ENCODE assay signal across 9 cellular contexts in the genomic region with DNA sequence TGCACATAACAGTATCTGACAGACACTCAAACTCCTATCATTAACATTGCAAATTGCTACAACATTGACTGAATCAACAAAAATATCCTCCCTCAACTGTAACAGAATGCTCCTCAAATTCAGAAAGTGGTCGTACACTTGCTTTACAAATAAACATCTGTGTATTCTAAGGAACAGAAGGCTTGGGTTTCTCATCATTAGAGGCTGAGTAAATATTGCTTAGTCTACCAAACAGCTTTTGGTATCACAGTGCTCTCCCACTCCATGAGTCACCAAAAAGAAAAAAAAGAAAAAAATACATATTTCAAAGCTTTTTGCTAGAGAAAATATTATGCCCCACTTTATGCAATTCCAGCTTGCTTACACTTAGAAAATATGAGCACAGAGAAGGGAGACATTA. TPM values are rescaled to one million over a fixed set of nuclear protein-coding genes. Genes with fewer than 3 reads are reported as not detected.
A peak's percentile ranks its signal among the peaks of the same experiment; 100 is the strongest.
DNase-seq lines count a peak whose midpoint lies in the region; ATAC-seq and TF ChIP-seq lines count a peak whose summit lies in the region.
"Had no signal": no experiment of that assay in that cellular context is flagged by ENCODE, and none has a peak within 500 bp of the region (broad histone marks: within the 10 kb centered on the region; RNA-seq: fewer than 3 reads in every experiment).

No MANE protein-coding gene starts in this region.

- H3K4me3 ChIP-seq in left ventricle myocardium inferior (no peak overlapping the region), right atrium auricular region (no peak overlapping the region), aorta (ENCODE audit: low read length in 2 of 2) (peak overlapping the region in 1 of 2 donors; percentile 14), dorsolateral prefrontal cortex (peak overlapping the region in 1 of 59 donors; percentile 3), thyroid gland (replicated peaks in 1 of 3) (no peak overlapping the region)

- H3K27ac ChIP-seq in left ventricle myocardium inferior (replicated peaks): peak overlapping the region; percentile 5
- H3K27ac ChIP-seq in right atrium auricular region: no peak overlapping the region
- no peak overlapping the region for H3K27ac ChIP-seq in aorta (ENCODE audit: low read depth in 1 of 2, low read length in 2 of 2)
- H3K27ac ChIP-seq in dorsolateral prefrontal cortex: no peak overlapping the region
- no peak overlapping the region for H3K27ac ChIP-seq in thyroid gland

- DNase-seq in left ventricle myocardium inferior (no peak), right atrium auricular region (ENCODE audit: low spot score) (no peak), amniotic epithelial cell (ENCODE audit: low read depth) (peak; percentile 85), iris pigment epithelial cell (ENCODE audit: low read depth) (peak; percentile 70), aorta (no peak), dorsolateral prefrontal cortex (no peak), thyroid gland (no peak)
- DNase-seq: hippocampal formation had no signal

- TF ChIP-seq POLR2A in thyroid gland (IDR thresholded peaks at IDR 0.05): no peak

- 5 to 6% methylated on average over 1 of the region's 1 CpG for WGBS in aorta, 2 donors
- 67 to 82% methylated on average over 1 of the region's 1 CpG for WGBS in thyroid gland, 2 donors

- peak; percentile 56 for ATAC-seq in aorta (ENCODE audit: low FRiP score)
- ATAC-seq in GM21825 (IDR thresholded peaks at IDR 0.05; ENCODE audit: unreplicated experiment): no peak

- H3K4me1 ChIP-seq in left ventricle myocardium inferior: peaks cover 100% of the 10 kb centered on the region
- H3K4me1 ChIP-seq in right atrium auricular region: peaks cover 0 to 98% of the 10 kb centered on the region in 2 donors
- H3K4me1 ChIP-seq in aorta (ENCODE audit: control insufficient read depth in 1 of 2, insufficient read depth in 2 of 2, low read length in 2 of 2): peaks cover 15 to 25% of the 10 kb centered on the region in 2 donors
- H3K4me1 ChIP-seq in thyroid gland: peaks cover 58 to 61% of the 10 kb centered on the region in 2 donors

- no peaks in the 10 kb centered on the region for H3K9me3 ChIP-seq in left ventricle myocardium inferior (replicated peaks)
- H3K9me3 ChIP-seq in right atrium auricular region: no peaks in the 10 kb centered on the region
- no peaks in the 10 kb centered on the region for H3K9me3 ChIP-seq in aorta (ENCODE audit: control insufficient read depth, low read length)
- H3K9me3 ChIP-seq in thyroid gland: no peaks in the 10 kb centered on the region

- intact Hi-C loops in left ventricle myocardium inferior (cut with micrococcal nuclease): no loop called here
- intact Hi-C loops in aorta (cut with DNase I): no loop called here
- intact Hi-C loops in dorsolateral prefrontal cortex (cut with DNase I): no loop called here
- intact Hi-C loops in thyroid gland (cut with DNase I): no loop called here

- H3K27me3 ChIP-seq in left ventricle myocardium inferior (ENCODE audit: low read depth) (no peaks in the 10 kb centered on the region), right atrium auricular region (no peaks in the 10 kb centered on the region), aorta (ENCODE audit: control insufficient read depth in 1 of 2, insufficient read depth in 2 of 2, low read length in 1 of 2) (no peaks in the 10 kb centered on the region), dorsolateral prefrontal cortex (no peaks in the 10 kb centered on the region), thyroid gland (no peaks in the 10 kb centered on the region)

- H3K36me3 ChIP-seq in left ventricle myocardium inferior: no peaks in the 10 kb centered on the region
- H3K36me3 ChIP-seq in right atrium auricular region: no peaks in the 10 kb centered on the region
- H3K36me3 ChIP-seq in aorta (ENCODE audit: control insufficient read depth in 1 of 2, insufficient read depth in 2 of 2, low read length in 1 of 2): no peaks in the 10 kb centered on the region
- no peaks in the 10 kb centered on the region for H3K36me3 ChIP-seq in thyroid gland

- no peak for TF ChIP-seq CTCF in left ventricle myocardium inferior (IDR thresholded peaks at IDR 0.05; ENCODE audit: borderline replicate concordance)
- TF ChIP-seq CTCF in right atrium auricular region (IDR thresholded peaks at IDR 0.05): no peak
- no peak for TF ChIP-seq CTCF in dorsolateral prefrontal cortex (IDR thresholded peaks at IDR 0.05 in 54 of 56, conservative IDR thresholded peaks at IDR 0.05 in 2 of 56; ENCODE audit: low read depth in 1 of 56, partially characterized antibody in 56 of 56)
- TF ChIP-seq CTCF in thyroid gland (IDR thresholded peaks at IDR 0.05): no peak

RNA-seq across cellular contexts. Expression of a gene that starts 23.9 kb away (rescaled TPM):
- 91.9 TPM for total RNA-seq in left ventricle myocardium inferior
- total RNA-seq in right atrium auricular region: 100 to 1,000 TPM in 1 of 2 donors, 10 to 100 TPM in 1; 89.1 to 101 TPM
- total RNA-seq in aorta: 100 to 1,000 TPM; 205 to 310 TPM
- polyA plus RNA-seq in aorta: 100 to 1,000 TPM in 1 of 2 donors, 10 to 100 TPM in 1; 63.0 to 120 TPM
- 100 to 1,000 TPM in 8 of 120 experiments, 10 to 100 TPM in 112; 42.2 to 137 (median 70.3) TPM for total RNA-seq in dorsolateral prefrontal cortex
- 10 to 100 TPM; 57.1 to 98.5 (median 74.2) TPM for total RNA-seq in thyroid gland

Comparison
In these comparisons a context has a peak if more than half of its experiments do, and no peak if none do; other contexts are left out.
1. DNase-seq: peak in amniotic epithelial cell (single experiment) and iris pigment epithelial cell (single experiment); none in left ventricle myocardium inferior (single experiment), right atrium auricular region (single experiment), aorta (0 of 2), dorsolateral prefrontal cortex (0 of 10) and thyroid gland (0 of 2).